ENCODE assay signal across 25 cellular contexts in the genomic region with DNA sequence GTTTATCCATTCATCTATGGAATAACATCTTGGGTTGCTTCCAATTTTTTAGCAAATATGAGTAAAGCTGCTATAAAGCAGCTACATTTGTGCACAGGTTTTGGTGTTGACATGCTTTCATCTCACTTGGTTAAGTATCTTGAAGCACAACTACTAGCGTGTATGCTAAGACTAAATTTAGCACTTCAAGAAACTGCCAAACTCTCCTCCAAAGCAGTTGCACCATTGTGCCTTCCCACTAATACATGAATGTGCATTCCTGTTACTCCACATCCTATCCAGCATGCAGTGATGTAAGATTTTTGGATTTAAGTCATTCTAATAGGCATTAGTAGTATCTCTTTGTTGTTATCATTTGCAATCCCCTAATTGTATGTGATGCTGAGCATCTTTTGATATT.
"Had no signal": no experiment of that assay in that cellular context is flagged by ENCODE, and none has a peak within 500 bp of the region (broad histone marks: within the 10 kb centered on the region; RNA-seq: fewer than 3 reads in every experiment).

No MANE protein-coding gene starts in this region.

- H3K36me3 ChIP-seq: lower lobe of right lung, pancreas, prostate gland, stomach, thyroid gland, transverse colon, upper lobe of left lung, vagina had no signal

- H3K27ac ChIP-seq: lower lobe of right lung, pancreas, prostate gland, skin epidermis, stomach, testis, thyroid gland, transverse colon, upper lobe of left lung, vagina had no signal

- DNase-seq: hypothalamus; immature natural killer cell; kidney; lower lobe of right lung; mammary epithelial cell; mesenchymal stem cell; naive thymus-derived CD8-positive, alpha-beta T cell; nucleus accumbens; pancreas; posterior cingulate gyrus; stimulated activated CD4-positive, alpha-beta T cell treated with anti-CD3 and anti-CD28 coated beads, Interleukin-12 subunit alpha, Interleukin-12 subunit beta, amount 100 ng/mL, for 4 hours; stimulated activated CD4-positive, alpha-beta T cell treated with anti-CD3 and anti-CD28 coated beads, Interleukin-15, amount 100 ng/mL, for 24 hours; stimulated activated CD4-positive, alpha-beta T cell treated with anti-CD3 and anti-CD28 coated beads, Interleukin-2, amount 100 ng/mL, for 24 hours; stimulated activated CD4-positive, alpha-beta T cell treated with anti-CD3 and anti-CD28 coated beads, Interleukin-4, amount 100 ng/mL, for 1 hour; stimulated activated naive B cell treated with anti-CD40 and anti-IgM and Interleukin-4, amounts not matched to agents 10 μg/mL and 1 μg/mL and 100 μg/mL, for 72 hours; stimulated activated naive CD8-positive, alpha-beta T cell treated with anti-CD3 and anti-CD28 coated beads, Interleukin-15, Interleukin-2, amounts not matched to agents 100 U/mL and 50 U/mL, for 24 hours; stomach; testis; thyroid gland; transverse colon; upper lobe of left lung had no signal

- H3K27me3 ChIP-seq: pancreas, stomach, testis, thyroid gland, transverse colon, upper lobe of left lung, vagina had no signal

- H3K4me1 ChIP-seq: lower lobe of right lung, pancreas, prostate gland, stomach, thyroid gland, transverse colon, upper lobe of left lung, vagina had no signal

- ATAC-seq: lower lobe of right lung; naive thymus-derived CD8-positive, alpha-beta T cell; pancreas; sciatic nerve; stimulated activated naive B cell treated with anti-CD40 and anti-IgM and Interleukin-4, amounts not matched to agents 10 μg/mL and 1 μg/mL and 100 μg/mL, for 72 hours; stimulated activated naive CD8-positive, alpha-beta T cell treated with anti-CD3 and anti-CD28 coated beads, Interleukin-15, Interleukin-2, amounts not matched to agents 100 U/mL and 50 U/mL, for 24 hours had no signal

- H3K9me3 ChIP-seq: lower lobe of right lung, pancreas, prostate gland, stomach, testis, thyroid gland, transverse colon, upper lobe of left lung, vagina had no signal

- H3K4me3 ChIP-seq: lower lobe of right lung, pancreas, prostate gland, skin epidermis, stomach, testis, thyroid gland, transverse colon, upper lobe of left lung, vagina had no signal
